ENCODE assay signal across 20 cellular contexts in genomic region chr5:39017504-39017903, GRCh38. TPM values are rescaled to one million over a fixed set of nuclear protein-coding genes. Genes with fewer than 3 reads are reported as not detected.
DNase-seq lines count a peak whose midpoint lies in the region; ATAC-seq, FAIRE-seq and TF ChIP-seq lines count a peak whose summit lies in the region.
"Had no signal": no experiment of that assay in that cellular context is flagged by ENCODE, and none has a peak within 500 bp of the region (broad histone marks: within the 10 kb centered on the region; RNA-seq: fewer than 3 reads in every experiment).

No MANE protein-coding gene starts in this region.

- 95% methylated on average over 2 of the region's 2 CpGs for WGBS in HepG2 (ENCODE audit: low lambda C conversion rate)
- WGBS in right lobe of liver (ENCODE audit: insufficient coverage, low coverage, low lambda C conversion rate, missing lambda C conversion rate): 95% methylated on average over 2 of the region's 2 CpGs

- H3K9me3 ChIP-seq in HepG2 (ENCODE audit: low read length) (peaks cover 3% of the 10 kb centered on the region; the same call in 1 of the 2 replicates), right lobe of liver (no peaks in the 10 kb centered on the region), SK-N-MC (ENCODE audit: low read depth, low read length) (peaks cover 9% of the 10 kb centered on the region; the same call in 1 of the 2 replicates)

- peaks cover 26% of the 10 kb centered on the region for H3K4me1 Mint-ChIP-seq in type B pancreatic cell (ENCODE audit: unreplicated experiment)

- H3K27ac ChIP-seq in HepG2 (ENCODE audit: extremely low read length, insufficient read depth, low read length): no peak overlapping the region
- H3K27ac ChIP-seq in right lobe of liver: no peak overlapping the region
- peak overlapping the region; percentile 92 for H3K27ac ChIP-seq in SK-N-MC
- H3K27ac ChIP-seq: A549; BLaER1 treated with 17β-estradiol and CSF1 and Interleukin-3, amounts not matched to agents 10 nM and 100 nM; KMS-11; RWPE1 had no signal

- ATAC-seq in HepG2 (no peak), right lobe of liver (no peak)
- ATAC-seq: A549 had no signal

- no peak for FAIRE-seq in HepG2 (lab: Jason Lieb, UNC)
- peak; percentile 51 for FAIRE-seq in islet of Langerhans (lab: Jason Lieb, UNC)
- FAIRE-seq: A549 had no signal

- H3K27me3 ChIP-seq in HepG2 (ENCODE audit: control insufficient read depth in 1 of 2, insufficient read depth in 2 of 2, low read length in 2 of 2) (no peaks in the 10 kb centered on the region), right lobe of liver (no peaks in the 10 kb centered on the region)
- H3K27me3 ChIP-seq: BLaER1 treated with 17β-estradiol and CSF1 and Interleukin-3, amounts not matched to agents 10 nM and 100 nM had no signal

- no peak for DNase-seq in HepG2 (ENCODE audit: low spot score)
- DNase-seq in right lobe of liver: no peak
- DNase-seq in SK-N-MC (ENCODE audit: low read depth, low spot score): no peak
- no peak for DNase-seq in head of caudate nucleus
- DNase-seq in NCI-H526 (lab: John Stamatoyannopoulos, UW): no peak
- no peak for DNase-seq in type B pancreatic cell (ENCODE audit: extremely low spot score, unreplicated experiment)
- DNase-seq: AML-193; CD4-positive, alpha-beta memory T cell; COR-L47; DMS53; MM.1S; NCI-H2029; NCI-H446; NCI-H524 treated with DMSO at 0.1 percent for 48 hours; SHP77 treated with DMSO at 0.1 percent for 48 hours had no signal

- H3K36me3 Mint-ChIP-seq in type B pancreatic cell: peaks cover 22% of the 10 kb centered on the region

- H4K20me1 ChIP-seq in HepG2 (ENCODE audit: insufficient read depth, low read length): 0 out of 2 replicates have a peak, but pooled peaks cover 9% of the 10 kb centered on the region

- H3K4me2 ChIP-seq in HepG2 (ENCODE audit: low read depth, low read length): no peak overlapping the region
- H3K4me2 ChIP-seq: BLaER1 treated with 17β-estradiol and CSF1 and Interleukin-3, amounts not matched to agents 10 nM and 100 nM; KMS-11 had no signal

- H3K36me3 ChIP-seq in HepG2 (replicated peaks in 1 of 2; ENCODE audit: control insufficient read depth in 1 of 2, insufficient read depth in 2 of 2, low read length in 2 of 2): peaks cover 0 to 22% of the 10 kb centered on the region in 2 experiments; a peak in 2 of 5 replicates
- no peaks in the 10 kb centered on the region for H3K36me3 ChIP-seq in right lobe of liver
- peaks cover 27% of the 10 kb centered on the region for H3K36me3 ChIP-seq in SK-N-MC (ENCODE audit: insufficient read depth, low read length)

- TF ChIP-seq RAD21 in HepG2 (CRISPR knock-in tag; IDR thresholded peaks at IDR 0.05): no peak

- H3K9ac ChIP-seq in HepG2 (ENCODE audit: insufficient read depth, low read depth, low read length) (no peak overlapping the region), SK-N-MC (ENCODE audit: insufficient read length) (no peak overlapping the region)
- H3K9ac ChIP-seq: BLaER1 treated with 17β-estradiol and CSF1 and Interleukin-3, amounts not matched to agents 10 nM and 100 nM; KMS-11 had no signal

- H3K79me2 ChIP-seq in HepG2 (ENCODE audit: insufficient read depth, low read length): no peaks in the 10 kb centered on the region

- intact Hi-C loops in HepG2 (cut with micrococcal nuclease; ENCODE audit: unreplicated experiment): no loop called here
- intact Hi-C loops in right lobe of liver (cut with DNase I): no loop called here
- intact Hi-C loops in head of caudate nucleus (cut with DNase I): no loop called here

- no peak overlapping the region for H2AFZ ChIP-seq in HepG2 (ENCODE audit: low read length)

- no peak for TF ChIP-seq CTCF in HepG2 (CRISPR knock-in tag; IDR thresholded peaks at IDR 0.05)
- no peak for TF ChIP-seq CTCF in right lobe of liver (IDR thresholded peaks at IDR 0.05)
- TF ChIP-seq CTCF in type B pancreatic cell (conservative IDR thresholded peaks at IDR 0.05): no peak

- H3K4me3 ChIP-seq in HepG2 (replicated peaks in 1 of 3; ENCODE audit: insufficient read depth in 1 of 3, low read depth in 2 of 3, low read length in 3 of 3) (no peak overlapping the region), right lobe of liver (no peak overlapping the region), SK-N-MC (no peak overlapping the region)
- H3K4me3 ChIP-seq: A549; BLaER1 treated with 17β-estradiol and CSF1 and Interleukin-3, amounts not matched to agents 10 nM and 100 nM had no signal

- BruUV-seq in HepG2 (replicated peaks; lab: Mats Ljungman, UMichigan): no TSS peak

- H3K4me1 ChIP-seq in HepG2 (ENCODE audit: insufficient read depth, low read length) (peaks cover 12% of the 10 kb centered on the region), right lobe of liver (peaks cover 0 to 14% (median 7%) of the 10 kb centered on the region in 4 donors)

- POLR2A ChIA-PET in HepG2 (lab: Yijun Ruan, JAX): no interaction called here

- CTCF ChIA-PET in HepG2 (lab: Yijun Ruan, JAX; ENCODE audit: low intra/inter-chr PET ratio, low total read pairs): no interaction called here

- H3K9me3 Mint-ChIP-seq in type B pancreatic cell: no peaks in the 10 kb centered on the region

- no peak overlapping the region for H3K4me3 Mint-ChIP-seq in type B pancreatic cell

- H3K27ac Mint-ChIP-seq in type B pancreatic cell: no peak overlapping the region

- in situ Hi-C loops in HepG2 (cut with HindIII; ENCODE audit: extremely low pct_ligation_motif_present, low pct_unique_long_range_greater_than_20kb): no loop called here

- H3K27me3 Mint-ChIP-seq in type B pancreatic cell: no peaks in the 10 kb centered on the region
- H3K27me3 Mint-ChIP-seq: CD4-positive, alpha-beta memory T cell had no signal

- TF ChIP-seq POLR2A in HepG2 (IDR thresholded peaks at IDR 0.05; ENCODE audit: insufficient read depth in 1 of 2, low read depth in 2 of 2, low read length in 2 of 2) (no peak), right lobe of liver (IDR thresholded peaks at IDR 0.05) (no peak)

- TF ChIP-seq EP300 in HepG2 (IDR thresholded peaks at IDR 0.05; ENCODE audit: low read depth in 2 of 2, low read length in 2 of 2) (no peak), HepG2 (CRISPR knock-in tag; IDR thresholded peaks at IDR 0.05; ENCODE audit: borderline replicate concordance) (no peak)

TF ChIP-seq in HepG2, 621 proteins besides CTCF, POLR2A, EP300 and RAD21:
- no peak for TF ChIP-seq ATF5 (CRISPR knock-in tag; IDR thresholded peaks at IDR 0.05; ENCODE audit: low read depth)
- TF ChIP-seq CEBPB (IDR thresholded peaks at IDR 0.05; ENCODE audit: borderline replicate concordance, low read depth, low read length): peak; percentile 60; the same call in 1 of the 2 replicates
TF ChIP-seq in HepG2: peak in this region for 1.

RNA-seq across cellular contexts. Expression of gene RICTOR, which starts 56.7 kb away (rescaled TPM):
- total RNA-seq in HepG2 (2016; rRNA removed; fragmentation: Illumina TruSeq; extraction: Trizol): 10.7 and 32.6 TPM in 2 replicates
- total RNA-seq in HepG2 (2016; cell fraction: cytosol; rRNA removed; fragmentation: Illumina TruSeq; extraction: Trizol; ENCODE audit: low read depth): 16.4 and 17.4 TPM in 2 replicates
- total RNA-seq in HepG2 (2016; cell fraction: insoluble cytoplasmic fraction; rRNA removed; fragmentation: Illumina TruSeq; extraction: Trizol): 10.0 and 26.1 TPM in 2 replicates
- total RNA-seq in HepG2 (2016; cell fraction: membrane; rRNA removed; fragmentation: Illumina TruSeq; extraction: Trizol): 6.9 and 7.8 TPM in 2 replicates
- 29.8 and 31.8 TPM in 2 replicates for total RNA-seq in HepG2 (2016; cell fraction: nucleus; rRNA removed; fragmentation: Illumina TruSeq; extraction: Trizol)
- polyA plus RNA-seq in HepG2 (2011; rRNA removed): 11.0 and 15.4 TPM in 2 replicates
- 3.2 and 5.3 TPM in 2 replicates for polyA plus RNA-seq in HepG2 (2011; cell fraction: cytosol; rRNA removed)
- 20.3 and 24.2 TPM in 2 replicates for polyA plus RNA-seq in HepG2 (2011; cell fraction: nucleus; rRNA removed)
- polyA plus RNA-seq in HepG2 (2012): 10.5 and 12.5 TPM in 2 replicates
- 0.07 and 0.10 TPM in 2 replicates for polyA plus RNA-seq in HepG2 (2016; cell fraction: cytosol; fragmentation: Illumina TruSeq; extraction: Trizol; ENCODE audit: low read depth)
- 6.0 and 7.1 TPM in 2 replicates for polyA plus RNA-seq in HepG2 (2016; cell fraction: insoluble cytoplasmic fraction; fragmentation: Illumina TruSeq; extraction: Trizol; ENCODE audit: low read depth)
- polyA plus RNA-seq in HepG2 (2016; cell fraction: membrane; fragmentation: Illumina TruSeq; extraction: Trizol; ENCODE audit: low read depth): 0.34 and 0.49 TPM in 2 replicates
- 22.0 and 22.5 TPM in 2 replicates for polyA plus RNA-seq in HepG2 (2016; cell fraction: nucleus; fragmentation: Illumina TruSeq; extraction: Trizol; ENCODE audit: insufficient read depth, low read depth)
- polyA minus RNA-seq in HepG2 (2011; rRNA and poly(A)+ RNA removed; ENCODE audit: low replicate concordance): 49.0 and 56.1 TPM in 2 replicates
- 25.4 and 35.2 TPM in 2 replicates for polyA minus RNA-seq in HepG2 (2011; cell fraction: cytosol; rRNA and poly(A)+ RNA removed)
- polyA minus RNA-seq in HepG2 (2011; cell fraction: nucleus; rRNA and poly(A)+ RNA removed): 180 and 184 TPM in 2 replicates
- total RNA-seq in right lobe of liver: 10 to 100 TPM in 5 of 6 experiments, 1 to 10 TPM in 1; 9.8 to 19.2 (median 14.6) TPM
- 30.1 and 31.8 TPM in 2 replicates for total RNA-seq in type B pancreatic cell (ENCODE audit: low replicate concordance)
